15 cellular contexts compared by ENCODE assay signal in genomic region chr9:131419716-131420115, GRCh38. TPM values are rescaled to one million over a fixed set of nuclear protein-coding genes. Genes with fewer than 3 reads are reported as not detected.
DNase-seq lines count a peak whose midpoint lies in the region; ATAC-seq, FAIRE-seq and TF ChIP-seq lines count a peak whose summit lies in the region.
"Had no signal": no experiment of that assay in that cellular context is flagged by ENCODE, and none has a peak within 500 bp of the region (broad histone marks: within the 10 kb centered on the region; RNA-seq: fewer than 3 reads in every experiment).

No MANE protein-coding gene starts in this region.

- intact Hi-C loops in naive thymus-derived CD4-positive, alpha-beta T cell (cut with micrococcal nuclease) = loop anchor here in 1 of 2 donors (2.0 kb wide), 1 partner anchor 21 kb away; no protein-coding TSS in a partner anchor

- H3K27ac Mint-ChIP-seq in stimulated activated naive CD8-positive, alpha-beta T cell treated with anti-CD3 and anti-CD28 coated beads, Interleukin-15, Interleukin-2, amounts not matched to agents 100 ng/mL and 50 ng/mL, for 24 hours = peak overlapping the region; percentile 88
- no peak overlapping the region for H3K27ac Mint-ChIP-seq in astrocyte (ENCODE audit: unreplicated experiment)
- peak overlapping the region; percentile 45 to 85 (median 77) for H3K27ac Mint-ChIP-seq in naive thymus-derived CD4-positive, alpha-beta T cell

- peaks cover 84% of the 10 kb centered on the region for H3K4me1 Mint-ChIP-seq in stimulated activated naive CD8-positive, alpha-beta T cell treated with anti-CD3 and anti-CD28 coated beads, Interleukin-15, Interleukin-2, amounts not matched to agents 100 ng/mL and 50 ng/mL, for 24 hours (ENCODE audit: low read depth)
- peaks cover 70% of the 10 kb centered on the region for H3K4me1 Mint-ChIP-seq in astrocyte (ENCODE audit: low read depth, unreplicated experiment)
- peaks cover 69 to 100% (median 87%) of the 10 kb centered on the region in 7 donors for H3K4me1 Mint-ChIP-seq in naive thymus-derived CD4-positive, alpha-beta T cell

- H4K20me1 ChIP-seq in astrocyte (ENCODE audit: insufficient read depth, low read length) = peaks cover 99% of the 10 kb centered on the region

- no peak overlapping the region for H3K9ac ChIP-seq in astrocyte (ENCODE audit: low read length)

- CTCF ChIA-PET in naive thymus-derived CD4-positive, alpha-beta T cell (lab: Charles Lee) = no interaction called here

- no peak overlapping the region for H3K4me2 ChIP-seq in astrocyte (ENCODE audit: low read length)

- TF ChIP-seq CTCF in astrocyte (IDR thresholded peaks at IDR 0.05; ENCODE audit: insufficient read depth, low read depth, low read length) (no peak), foreskin fibroblast (IDR thresholded peaks at IDR 0.05; ENCODE audit: low read depth, low read length) (no peak)

- no peak for FAIRE-seq in astrocyte (lab: Jason Lieb, UNC)
- FAIRE-seq: colon had no signal

- no peaks in the 10 kb centered on the region for H3K27me3 Mint-ChIP-seq in stimulated activated naive CD8-positive, alpha-beta T cell treated with anti-CD3 and anti-CD28 coated beads, Interleukin-15, Interleukin-2, amounts not matched to agents 100 ng/mL and 50 ng/mL, for 24 hours
- H3K27me3 Mint-ChIP-seq in astrocyte (ENCODE audit: low read depth, unreplicated experiment) = no peaks in the 10 kb centered on the region
- H3K27me3 Mint-ChIP-seq in naive thymus-derived CD4-positive, alpha-beta T cell = no peaks in the 10 kb centered on the region

- H3K9me3 ChIP-seq in astrocyte (ENCODE audit: insufficient read depth, low read depth, low read length) = no peaks in the 10 kb centered on the region
- H3K9me3 ChIP-seq in naive thymus-derived CD4-positive, alpha-beta T cell (ENCODE audit: control insufficient read depth in 2 of 3, low read length in 3 of 3) = no peaks in the 10 kb centered on the region
- H3K9me3 ChIP-seq: thyroid gland had no signal

- H3K4me3 Mint-ChIP-seq in stimulated activated naive CD8-positive, alpha-beta T cell treated with anti-CD3 and anti-CD28 coated beads, Interleukin-15, Interleukin-2, amounts not matched to agents 100 ng/mL and 50 ng/mL, for 24 hours = no peak overlapping the region
- peak overlapping the region; percentile 50 for H3K4me3 Mint-ChIP-seq in astrocyte (ENCODE audit: unreplicated experiment)
- peak overlapping the region; percentile 29 to 82 (median 74) for H3K4me3 Mint-ChIP-seq in naive thymus-derived CD4-positive, alpha-beta T cell

- H3K4me3 ChIP-seq in astrocyte (ENCODE audit: insufficient read depth, low read depth, low read length) = no peak overlapping the region
- no peak overlapping the region for H3K4me3 ChIP-seq in naive thymus-derived CD4-positive, alpha-beta T cell (ENCODE audit: low read length)
- H3K4me3 ChIP-seq in foreskin fibroblast (ENCODE audit: low read depth in 1 of 2, low read length in 2 of 2) = no peak overlapping the region
- H3K4me3 ChIP-seq: thyroid gland had no signal

- POLR2A ChIA-PET in naive thymus-derived CD4-positive, alpha-beta T cell (lab: Charles Lee) = interaction anchor here (1.0 kb wide), 1 partner anchor 22 kb away, joined by 3 read pairs; no protein-coding TSS in a partner anchor

- no peaks in the 10 kb centered on the region for H3K9me3 Mint-ChIP-seq in stimulated activated naive CD8-positive, alpha-beta T cell treated with anti-CD3 and anti-CD28 coated beads, Interleukin-15, Interleukin-2, amounts not matched to agents 100 ng/mL and 50 ng/mL, for 24 hours
- no peaks in the 10 kb centered on the region for H3K9me3 Mint-ChIP-seq in astrocyte (ENCODE audit: unreplicated experiment)
- H3K9me3 Mint-ChIP-seq in naive thymus-derived CD4-positive, alpha-beta T cell = no peaks in the 10 kb centered on the region

- H3K36me3 ChIP-seq in astrocyte (ENCODE audit: insufficient read depth, low read length) = no peaks in the 10 kb centered on the region
- peaks cover 0 to 10% (median 0%) of the 10 kb centered on the region in 3 experiments for H3K36me3 ChIP-seq in naive thymus-derived CD4-positive, alpha-beta T cell (ENCODE audit: control insufficient read depth in 2 of 3, insufficient read depth in 3 of 3, low read length in 3 of 3)
- H3K36me3 ChIP-seq: thyroid gland had no signal

- no peak for DNase-seq in stimulated activated naive CD8-positive, alpha-beta T cell treated with anti-CD3 and anti-CD28 coated beads, Interleukin-15, Interleukin-2, amounts not matched to agents 100 U/mL and 50 U/mL, for 24 hours
- DNase-seq in astrocyte (ENCODE audit: low read depth) = no peak
- no peak for DNase-seq in naive thymus-derived CD4-positive, alpha-beta T cell
- no peak for DNase-seq in foreskin fibroblast
- no peak for DNase-seq in NCI-H1105 (lab: John Stamatoyannopoulos, UW)
- DNase-seq: foreskin keratinocyte; KG1; left colon; NCI-H1930; stimulated activated CD4-positive, alpha-beta T cell treated with anti-CD3 and anti-CD28 coated beads, Interleukin-4, amount 100 ng/mL, for 4 hours; thyroid gland had no signal

- H3K27ac ChIP-seq in astrocyte (ENCODE audit: low read depth, low read length) = no peak overlapping the region
- peak overlapping the region; percentile 22 for H3K27ac ChIP-seq in naive thymus-derived CD4-positive, alpha-beta T cell (ENCODE audit: low read depth, low read length)
- H3K27ac ChIP-seq: foreskin keratinocyte had no signal

- no peak overlapping the region for H2AFZ ChIP-seq in astrocyte (ENCODE audit: low read depth, low read length)

- H3K36me3 Mint-ChIP-seq in stimulated activated naive CD8-positive, alpha-beta T cell treated with anti-CD3 and anti-CD28 coated beads, Interleukin-15, Interleukin-2, amounts not matched to agents 100 ng/mL and 50 ng/mL, for 24 hours (ENCODE audit: low read depth) = peaks cover 32% of the 10 kb centered on the region
- H3K36me3 Mint-ChIP-seq in astrocyte (ENCODE audit: low read depth, unreplicated experiment) = peaks cover 4% of the 10 kb centered on the region
- peaks cover 0 to 14% (median 4%) of the 10 kb centered on the region in 5 donors for H3K36me3 Mint-ChIP-seq in naive thymus-derived CD4-positive, alpha-beta T cell

- H3K79me2 ChIP-seq in astrocyte (ENCODE audit: insufficient read depth, low read length) = peaks cover 100% of the 10 kb centered on the region

- peaks cover 53% of the 10 kb centered on the region for H3K4me1 ChIP-seq in astrocyte (ENCODE audit: insufficient read depth, low read length)
- peaks cover 48 to 67% of the 10 kb centered on the region in 2 donors for H3K4me1 ChIP-seq in naive thymus-derived CD4-positive, alpha-beta T cell (ENCODE audit: control insufficient read depth in 2 of 2, insufficient read depth in 2 of 2, low read length in 2 of 2)

- no peak for ATAC-seq in stimulated activated naive CD8-positive, alpha-beta T cell treated with anti-CD3 and anti-CD28 coated beads, Interleukin-15, Interleukin-2, amounts not matched to agents 100 U/mL and 50 U/mL, for 24 hours
- no peak for ATAC-seq in naive thymus-derived CD4-positive, alpha-beta T cell
- ATAC-seq in HG03521 (IDR thresholded peaks at IDR 0.05; ENCODE audit: unreplicated experiment) (no peak), HG02798 (IDR thresholded peaks at IDR 0.05; ENCODE audit: poor library complexity, unreplicated experiment) (no peak)
- ATAC-seq: foreskin keratinocyte, left colon had no signal

- no peaks in the 10 kb centered on the region for H3K27me3 ChIP-seq in astrocyte (ENCODE audit: insufficient read depth, low read length)
- H3K27me3 ChIP-seq in naive thymus-derived CD4-positive, alpha-beta T cell (ENCODE audit: control insufficient read depth in 2 of 2, insufficient read depth in 2 of 2, low read length in 2 of 2) = no peaks in the 10 kb centered on the region
- H3K27me3 ChIP-seq: foreskin keratinocyte, thyroid gland had no signal

RNA-seq across cellular contexts. Expression of gene PRRC2B, which starts 25.8 kb away (rescaled TPM):
- 260 and 292 TPM in 2 replicates for total RNA-seq in astrocyte
- 100 to 1,000 TPM; 208 to 382 (median 272) TPM for total RNA-seq in naive thymus-derived CD4-positive, alpha-beta T cell
- polyA plus RNA-seq in naive thymus-derived CD4-positive, alpha-beta T cell = 10 to 100 TPM; 29.8 to 62.4 TPM
